8 cellular contexts compared by ENCODE assay signal in the genomic region with DNA sequence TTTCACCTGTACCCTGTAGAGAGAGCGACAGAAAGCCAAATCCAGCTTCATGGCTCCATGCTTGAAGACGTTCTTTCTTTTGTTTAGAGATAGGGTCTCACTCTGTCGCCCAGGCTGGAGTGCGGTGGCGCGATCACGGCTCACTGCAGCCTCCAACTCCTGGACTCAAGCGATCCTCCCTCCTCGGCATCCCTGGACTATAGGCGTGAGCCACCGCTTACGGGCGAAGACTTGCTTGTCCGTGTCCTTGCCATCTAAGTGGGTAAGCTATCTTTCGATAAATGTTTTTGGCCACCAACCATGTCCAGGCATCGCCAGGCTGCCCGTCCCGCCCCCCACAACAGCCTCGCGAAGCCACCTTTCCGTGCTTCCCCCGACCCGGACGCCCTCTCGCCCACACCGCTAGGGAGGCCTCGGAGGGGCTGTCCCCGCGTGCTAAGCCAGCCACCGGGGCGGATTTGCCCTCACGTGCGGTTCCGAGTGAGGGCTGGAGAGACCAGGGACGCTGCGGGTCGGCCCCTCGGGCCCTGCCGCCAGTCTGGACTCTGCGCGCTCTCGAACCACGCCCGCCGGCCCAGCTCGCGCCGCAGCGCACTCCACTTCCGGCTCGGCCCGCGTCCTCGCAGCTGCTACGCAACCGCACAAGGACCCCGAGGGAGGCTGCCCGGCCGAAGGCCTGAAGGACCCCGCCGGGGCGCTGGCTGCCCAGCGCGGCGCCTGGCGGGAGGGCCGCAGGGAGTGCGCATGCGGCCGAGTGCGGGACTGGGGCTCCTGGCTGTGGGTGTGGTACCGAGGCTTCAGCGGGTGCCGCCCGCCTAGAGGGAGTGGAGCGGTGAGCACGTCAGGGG. TPM values are rescaled to one million over a fixed set of nuclear protein-coding genes. Genes with fewer than 3 reads are reported as not detected.
DNase-seq lines count a peak whose midpoint lies in the region; FAIRE-seq and TF ChIP-seq lines count a peak whose summit lies in the region.
"Not testable (repeated sequence)": the region's sequence is repeated elsewhere in the genome, so short reads cannot be mapped to it uniquely, and the experiment has no call there.

A gene (minus strand): TSS at position 604 of the 848 bp plus-strand sequence. CDS start 1,342 bp downstream, outside the sequence.

- peak within 1 kb of the TSS; percentile 88 for H3K4me3 Mint-ChIP-seq in nephron progenitor cell

- TF ChIP-seq CTCF in LNCaP clone FGC (IDR thresholded peaks at IDR 0.05; ENCODE audit: control insufficient read depth, extremely low read depth, insufficient read depth); fibroblast of villous mesenchyme (IDR thresholded peaks at IDR 0.05; ENCODE audit: insufficient read depth, low read depth, low read length); nephron progenitor cell (IDR thresholded peaks at IDR 0.05): not testable (repeated sequence)

- peak; percentile 62 for TF ChIP-seq POLR2A in H54 (IDR thresholded peaks at IDR 0.05; ENCODE audit: low read depth, low read length)

- peak within 1 kb of the TSS; percentile 54 for H3K4me3 ChIP-seq in LNCaP clone FGC (ENCODE audit: low read depth, low read length)
- peak within 1 kb of the TSS; percentile 63 for H3K4me3 ChIP-seq in fibroblast of villous mesenchyme (ENCODE audit: low read depth, low read length)

- H3K27ac Mint-ChIP-seq in nephron progenitor cell, result not testable (repeated sequence)

- not testable (repeated sequence) for H3K36me3 Mint-ChIP-seq in nephron progenitor cell (ENCODE audit: low read depth)

- peak; percentile 91 for DNase-seq in ELR (ENCODE audit: low read depth)
- peak; percentile 79 for DNase-seq in H54 (ENCODE audit: insufficient read length, low spot score)
- DNase-seq in LNCaP clone FGC (ENCODE audit: low read depth), result peak; percentile 46
- DNase-seq in SHP77 treated with DMSO at 0.1 percent for 48 hours (lab: John Stamatoyannopoulos, UW), result peak; percentile 80
- peak; percentile 96 for DNase-seq in activated effector memory CD4-positive, alpha-beta T cell treated with anti-CD3 and anti-CD28 coated beads, Interleukin-2, amount 50 U/mL, for 16 hours
- DNase-seq in fibroblast of villous mesenchyme (ENCODE audit: low read depth), result peak; percentile 89
- peak; percentile 87 for DNase-seq in nephron progenitor cell
- peak; percentile 83 for DNase-seq in stimulated activated naive CD4-positive, alpha-beta T cell treated with Interleukin-2 at 50 U/mL for 16 hours (lab: John Stamatoyannopoulos, UW)

- H3K4me1 Mint-ChIP-seq in nephron progenitor cell, result peaks cover 14% of the 10 kb centered on the region

- FAIRE-seq in H54 (lab: Jason Lieb, UNC), result not testable (repeated sequence)

- H3K27me3 Mint-ChIP-seq in nephron progenitor cell (ENCODE audit: low read depth, poor library complexity), result not testable (repeated sequence)

- H3K9me3 Mint-ChIP-seq in nephron progenitor cell, result not testable (repeated sequence)

RNA-seq across cellular contexts. Expression of the gene that starts here (rescaled TPM):
- total RNA-seq in fibroblast of villous mesenchyme, result 16.4 and 18.6 TPM in 2 replicates

Comparison
In these comparisons a context has a peak if more than half of its experiments do, and no peak if none do; other contexts are left out.
1. Peak in every context shown above with its lines: DNase-seq and H3K4me3 ChIP-seq.
2. DNase-seq: peak in every context shown above with its lines; median percentile 96 in activated effector memory CD4-positive, alpha-beta T cell treated with anti-CD3 and anti-CD28 coated beads, Interleukin-2, amount 50 U/mL, for 16 hours; 91 in ELR; 89 in fibroblast of villous mesenchyme; 87 in nephron progenitor cell; 83 in stimulated activated naive CD4-positive, alpha-beta T cell treated with Interleukin-2 at 50 U/mL for 16 hours; 80 in SHP77 treated with DMSO at 0.1 percent for 48 hours; 79 in H54; 46 in LNCaP clone FGC.